Comparison of ENCODE assay signal across 1 cellular context in genomic region chr20:37378785-37379598, GRCh38.
TF ChIP-seq lines count a peak whose summit lies in the region.

No MANE protein-coding gene starts in this region.

TF ChIP-seq in HepG2, 621 proteins besides CTCF, POLR2A, EP300 and RAD21 (continues in another document):
- TF ChIP-seq YEATS2 (CRISPR knock-in tag; IDR thresholded peaks at IDR 0.05; ENCODE audit: borderline replicate concordance) (0 out of 2 replicates have a peak, but pooled peaks have one; percentile 0), ZNF343 (CRISPR knock-in tag; IDR thresholded peaks at IDR 0.05) (no peak), SPEN (CRISPR knock-in tag; IDR thresholded peaks at IDR 0.05; ENCODE audit: low read depth) (no peak), ZNF232 (CRISPR knock-in tag; IDR thresholded peaks at IDR 0.05; ENCODE audit: borderline replicate concordance) (no peak), GATAD2A (CRISPR knock-in tag; IDR thresholded peaks at IDR 0.05) (no peak), ZNF407 (CRISPR knock-in tag; IDR thresholded peaks at IDR 0.05; ENCODE audit: not compliant biosample characterization) (no peak), ZNF788 (CRISPR knock-in tag; IDR thresholded peaks at IDR 0.05; ENCODE audit: borderline replicate concordance) (no peak), POLR2AphosphoS5 (IDR thresholded peaks at IDR 0.05; ENCODE audit: low read depth, low read length) (no peak), ELF4 (CRISPR knock-in tag; IDR thresholded peaks at IDR 0.05; ENCODE audit: borderline replicate concordance) (0 out of 2 replicates have a peak, but pooled peaks have one; percentile 35), ZNF737 (CRISPR knock-in tag; IDR thresholded peaks at IDR 0.05; ENCODE audit: borderline replicate concordance) (no peak), ZNF367 (CRISPR knock-in tag; IDR thresholded peaks at IDR 0.05; ENCODE audit: borderline replicate concordance) (no peak), HOXA3 (CRISPR knock-in tag; IDR thresholded peaks at IDR 0.05) (peak; percentile 38; the same call in 1 of the 2 replicates), CHD4 (IDR thresholded peaks at IDR 0.05; ENCODE audit: borderline replicate concordance, low read length) (no peak), HOXA7 (CRISPR knock-in tag; IDR thresholded peaks at IDR 0.05) (no peak), RFXAP (CRISPR knock-in tag; IDR thresholded peaks at IDR 0.05; ENCODE audit: borderline replicate concordance) (no peak), ZNF761 (CRISPR knock-in tag; conservative IDR thresholded peaks at IDR 0.05) (peak; percentile 12; the same call in 1 of the 2 replicates), ZNF816 (CRISPR knock-in tag; IDR thresholded peaks at IDR 0.05; ENCODE audit: borderline replicate concordance) (no peak), ZBTB10 (CRISPR knock-in tag; IDR thresholded peaks at IDR 0.05; ENCODE audit: borderline replicate concordance) (no peak), KIAA2018 (CRISPR knock-in tag; IDR thresholded peaks at IDR 0.05; ENCODE audit: borderline replicate concordance) (no peak), ZFY (CRISPR knock-in tag; IDR thresholded peaks at IDR 0.05) (peak; percentile 36; the same call in 1 of the 2 replicates), ZNF670 (CRISPR knock-in tag; IDR thresholded peaks at IDR 0.05; ENCODE audit: borderline replicate concordance) (no peak), ZBTB46 (CRISPR knock-in tag; IDR thresholded peaks at IDR 0.05; ENCODE audit: borderline replicate concordance) (no peak), ZMYM2 (CRISPR knock-in tag; IDR thresholded peaks at IDR 0.05) (no peak), ZBTB33 (CRISPR knock-in tag; IDR thresholded peaks at IDR 0.05) (peak; percentile 88), USF2 (IDR thresholded peaks at IDR 0.05; ENCODE audit: low read depth, low read length) (no peak), USF2 (CRISPR knock-in tag; IDR thresholded peaks at IDR 0.05; ENCODE audit: borderline replicate concordance) (no peak)
